ENCODE assay signal across 8 cellular contexts in the genomic region with DNA sequence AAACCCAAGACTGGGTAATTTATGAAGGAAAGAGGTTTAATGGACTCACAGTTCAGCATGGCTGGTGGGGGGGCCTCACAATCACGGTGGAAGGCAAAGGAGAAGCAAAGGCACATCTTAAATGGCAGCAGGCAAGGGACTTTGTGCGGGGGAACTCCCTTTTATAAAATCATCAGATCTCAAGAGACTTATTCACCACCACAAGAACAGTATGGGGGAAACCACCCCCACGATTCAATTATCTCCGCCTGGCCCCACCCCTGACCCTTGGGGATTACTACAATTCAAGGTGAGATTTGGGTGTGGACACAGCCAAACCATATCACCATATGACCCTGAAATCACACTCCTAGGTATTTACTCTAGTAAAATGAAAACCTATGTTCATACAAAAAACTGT. TPM values are rescaled to one million over a fixed set of nuclear protein-coding genes. Genes with fewer than 3 reads are reported as not detected.
DNase-seq lines count a peak whose midpoint lies in the region; ATAC-seq and TF ChIP-seq lines count a peak whose summit lies in the region.
"Not testable (repeated sequence)": the region's sequence is repeated elsewhere in the genome, so short reads cannot be mapped to it uniquely, and the experiment has no call there.

No MANE protein-coding gene starts in this region.

- H3K9ac ChIP-seq in mammary epithelial cell (ENCODE audit: insufficient read depth, low read length) = not testable (repeated sequence)

- not testable (repeated sequence) for H3K27me3 ChIP-seq in mammary epithelial cell (ENCODE audit: insufficient read depth, low read length); foreskin keratinocyte

- peak overlapping the region; percentile 40 for H3K4me2 ChIP-seq in mammary epithelial cell (ENCODE audit: insufficient read depth, low read depth, low read length)

- H3K4me1 ChIP-seq in mammary epithelial cell (ENCODE audit: insufficient read depth, low read length) = peaks cover 20% of the 10 kb centered on the region
- peaks cover 11% of the 10 kb centered on the region for H3K4me1 ChIP-seq in foreskin keratinocyte

- peaks cover 22% of the 10 kb centered on the region for H3K4me1 Mint-ChIP-seq in activated B cell treated with CpG ODN at 0.5 μM for 24 hours
- H3K4me1 Mint-ChIP-seq in activated CD8-positive, alpha-beta T cell treated with anti-CD3 and anti-CD28 coated beads, Interleukin-2, amount 10 ng/mL, durations not matched to agents 7 days and 5 days (ENCODE audit: low read depth) = peaks cover 29% of the 10 kb centered on the region
- peaks cover 47% of the 10 kb centered on the region for H3K4me1 Mint-ChIP-seq in activated naive CD4-positive, alpha-beta T cell treated with anti-CD3 and anti-CD28 coated beads, Interleukin-2, amount 10 ng/mL, durations not matched to agents 7 days and 5 days
- H3K4me1 Mint-ChIP-seq in stimulated activated naive CD8-positive, alpha-beta T cell treated with anti-CD3 and anti-CD28 coated beads, Interleukin-15, amount 100 ng/mL, for 72 hours = peaks cover 53% of the 10 kb centered on the region

- in situ Hi-C loops in mammary epithelial cell (cut with MboI; ENCODE audit: low sequenced_read_pairs in 2 of 2) = not testable (repeated sequence)

- not testable (repeated sequence) for H3K79me2 ChIP-seq in mammary epithelial cell (ENCODE audit: insufficient read depth, low read length)

- WGBS in mammary epithelial cell (ENCODE audit: low coverage, missing lambda C conversion rate) = 67% methylated on average over 3 of the region's 4 CpGs

- POLR2A ChIA-PET in activated B cell treated with CpG ODN at 0.5 μM for 24 hours (lab: Charles Lee) = not testable (repeated sequence)
- POLR2A ChIA-PET in activated CD8-positive, alpha-beta T cell treated with anti-CD3 and anti-CD28 coated beads, Interleukin-2, amount 10 ng/mL, durations not matched to agents 7 days and 5 days (lab: Charles Lee) = interaction anchor here (1.0 kb wide), 1 partner anchor 372 kb away, joined by 3 read pairs; no protein-coding TSS in a partner anchor

- peak overlapping the region; percentile 30 for H2AFZ ChIP-seq in mammary epithelial cell (ENCODE audit: low read depth, low read length)

- H3K9me3 Mint-ChIP-seq in activated B cell treated with CpG ODN at 0.5 μM for 24 hours; activated CD8-positive, alpha-beta T cell treated with anti-CD3 and anti-CD28 coated beads, Interleukin-2, amount 10 ng/mL, durations not matched to agents 7 days and 5 days (ENCODE audit: insufficient read depth); activated naive CD4-positive, alpha-beta T cell treated with anti-CD3 and anti-CD28 coated beads, Interleukin-2, amount 10 ng/mL, durations not matched to agents 7 days and 5 days; stimulated activated naive CD8-positive, alpha-beta T cell treated with anti-CD3 and anti-CD28 coated beads, Interleukin-15, amount 100 ng/mL, for 72 hours: not testable (repeated sequence)

- H3K36me3 Mint-ChIP-seq in activated B cell treated with CpG ODN at 0.5 μM for 24 hours (ENCODE audit: low read depth) = peaks cover 65% of the 10 kb centered on the region
- peaks cover 39% of the 10 kb centered on the region for H3K36me3 Mint-ChIP-seq in activated CD8-positive, alpha-beta T cell treated with anti-CD3 and anti-CD28 coated beads, Interleukin-2, amount 10 ng/mL, durations not matched to agents 7 days and 5 days (ENCODE audit: low read depth)
- peaks cover 47% of the 10 kb centered on the region for H3K36me3 Mint-ChIP-seq in activated naive CD4-positive, alpha-beta T cell treated with anti-CD3 and anti-CD28 coated beads, Interleukin-2, amount 10 ng/mL, durations not matched to agents 7 days and 5 days

- DNase-seq in GM12865 (ENCODE audit: low read depth) = peak; percentile 13
- not testable (repeated sequence) for DNase-seq in activated B cell treated with CpG ODN at 0.5 μM for 24 hours; activated CD8-positive, alpha-beta T cell treated with anti-CD3 and anti-CD28 coated beads, Interleukin-2, amount 10 ng/mL, durations not matched to agents 7 days and 5 days; activated naive CD4-positive, alpha-beta T cell treated with anti-CD3 and anti-CD28 coated beads, Interleukin-2, amount 10 ng/mL, durations not matched to agents 7 days and 5 days; foreskin keratinocyte
- DNase-seq in mammary epithelial cell = peak; percentile 7
- peak; percentile 6 to 19 for DNase-seq in stimulated activated naive CD8-positive, alpha-beta T cell treated with anti-CD3 and anti-CD28 coated beads, Interleukin-15, amount 100 ng/mL, for 72 hours

- CTCF ChIA-PET in activated B cell treated with CpG ODN at 0.5 μM for 24 hours (lab: Charles Lee); activated naive CD4-positive, alpha-beta T cell treated with anti-CD3 and anti-CD28 coated beads, Interleukin-2, amount 10 ng/mL, durations not matched to agents 7 days and 5 days (lab: Charles Lee): not testable (repeated sequence)
- CTCF ChIA-PET in activated CD8-positive, alpha-beta T cell treated with anti-CD3 and anti-CD28 coated beads, Interleukin-2, amount 10 ng/mL, durations not matched to agents 7 days and 5 days (lab: Charles Lee) = interaction anchor here (1.5 kb wide), 1 partner anchor 30 kb away, joined by 4 read pairs; the partner anchor contains the start of gene TARS3
- CTCF ChIA-PET in mammary epithelial cell (lab: Charles Lee; ENCODE audit: low non-redundant PET) = interaction anchor here (0.7 kb wide), 2 partner anchors 10 to 17 kb away, joined by 3 to 5 read pairs; no protein-coding TSS in a partner anchor

- not testable (repeated sequence) for H4K20me1 ChIP-seq in mammary epithelial cell (ENCODE audit: insufficient read depth, low read length)

- ATAC-seq in activated B cell treated with CpG ODN at 0.5 μM for 24 hours (ENCODE audit: low read depth) (peak; percentile 52), foreskin keratinocyte (peak; percentile 20)
- not testable (repeated sequence) for ATAC-seq in activated CD8-positive, alpha-beta T cell treated with anti-CD3 and anti-CD28 coated beads, Interleukin-2, amount 10 ng/mL, durations not matched to agents 7 days and 5 days
- peak; percentile 65 for ATAC-seq in stimulated activated naive CD8-positive, alpha-beta T cell treated with anti-CD3 and anti-CD28 coated beads, Interleukin-15, amount 100 ng/mL, for 72 hours

- not testable (repeated sequence) for H3K36me3 ChIP-seq in mammary epithelial cell (ENCODE audit: insufficient read depth, low read length)

- TF ChIP-seq CTCF in GM12865 (IDR thresholded peaks at IDR 0.05; ENCODE audit: insufficient read depth, low read depth, low read length, missing control alignments); activated B cell treated with CpG ODN at 0.5 μM for 24 hours (IDR thresholded peaks at IDR 0.05); mammary epithelial cell (conservative IDR thresholded peaks at IDR 0.05 in 1 of 2, IDR thresholded peaks at IDR 0.05 in 1 of 2; ENCODE audit: extremely low read depth in 1 of 2, insufficient read depth in 1 of 2, low read depth in 1 of 2, low read length in 2 of 2); foreskin keratinocyte (conservative IDR thresholded peaks at IDR 0.05): not testable (repeated sequence)

- not testable (repeated sequence) for BruUV-seq in mammary epithelial cell (replicated peaks; lab: Mats Ljungman, UMichigan)

- dilution Hi-C loops in mammary epithelial cell (cut with HindIII; ENCODE audit: low sequenced_read_pairs) = not testable (repeated sequence)

- H3K9me3 ChIP-seq in mammary epithelial cell (replicated peaks; ENCODE audit: insufficient read depth, low read length) = not testable (repeated sequence)

- intact Hi-C loops in activated B cell treated with CpG ODN at 0.5 μM for 24 hours (cut with micrococcal nuclease); mammary epithelial cell (cut with micrococcal nuclease): not testable (repeated sequence)

- H3K4me3 Mint-ChIP-seq in activated B cell treated with CpG ODN at 0.5 μM for 24 hours; activated CD8-positive, alpha-beta T cell treated with anti-CD3 and anti-CD28 coated beads, Interleukin-2, amount 10 ng/mL, durations not matched to agents 7 days and 5 days; activated naive CD4-positive, alpha-beta T cell treated with anti-CD3 and anti-CD28 coated beads, Interleukin-2, amount 10 ng/mL, durations not matched to agents 7 days and 5 days: not testable (repeated sequence)
- peak overlapping the region; percentile 45 to 55 for H3K4me3 Mint-ChIP-seq in stimulated activated naive CD8-positive, alpha-beta T cell treated with anti-CD3 and anti-CD28 coated beads, Interleukin-15, amount 100 ng/mL, for 72 hours

- not testable (repeated sequence) for H3K27ac Mint-ChIP-seq in activated B cell treated with CpG ODN at 0.5 μM for 24 hours
- peak overlapping the region; percentile 50 for H3K27ac Mint-ChIP-seq in activated CD8-positive, alpha-beta T cell treated with anti-CD3 and anti-CD28 coated beads, Interleukin-2, amount 10 ng/mL, durations not matched to agents 7 days and 5 days
- H3K27ac Mint-ChIP-seq in activated naive CD4-positive, alpha-beta T cell treated with anti-CD3 and anti-CD28 coated beads, Interleukin-2, amount 10 ng/mL, durations not matched to agents 7 days and 5 days = peak overlapping the region; percentile 57
- H3K27ac Mint-ChIP-seq in stimulated activated naive CD8-positive, alpha-beta T cell treated with anti-CD3 and anti-CD28 coated beads, Interleukin-15, amount 100 ng/mL, for 72 hours = peak overlapping the region; percentile 85 to 96

- peak overlapping the region; percentile 50 for H3K27ac ChIP-seq in mammary epithelial cell (ENCODE audit: insufficient read depth, low read depth, low read length)
- peak overlapping the region; percentile 81 for H3K27ac ChIP-seq in foreskin keratinocyte
- H3K27ac ChIP-seq in skin epidermis = peak overlapping the region in 11 of 21 experiments; percentile 16 to 67 (median 38)

- not testable (repeated sequence) for H3K27me3 Mint-ChIP-seq in activated B cell treated with CpG ODN at 0.5 μM for 24 hours; activated CD8-positive, alpha-beta T cell treated with anti-CD3 and anti-CD28 coated beads, Interleukin-2, amount 10 ng/mL, durations not matched to agents 7 days and 5 days (ENCODE audit: low read depth); activated naive CD4-positive, alpha-beta T cell treated with anti-CD3 and anti-CD28 coated beads, Interleukin-2, amount 10 ng/mL, durations not matched to agents 7 days and 5 days; stimulated activated naive CD8-positive, alpha-beta T cell treated with anti-CD3 and anti-CD28 coated beads, Interleukin-15, amount 100 ng/mL, for 72 hours

- H3K4me3 ChIP-seq in GM12865 (ENCODE audit: low read depth, low read length); mammary epithelial cell (replicated peaks in 1 of 3; ENCODE audit: insufficient read depth in 1 of 3, low read depth in 2 of 3, low read length in 3 of 3); skin epidermis: not testable (repeated sequence)

RNA-seq across cellular contexts. Expression of gene TARS3, which starts 31.1 kb away (rescaled TPM):
- total RNA-seq in activated B cell treated with CpG ODN at 0.5 μM for 24 hours = 12.0 and 13.0 TPM in 2 replicates
- total RNA-seq in activated CD8-positive, alpha-beta T cell treated with anti-CD3 and anti-CD28 coated beads, Interleukin-2, amount 10 ng/mL, durations not matched to agents 7 days and 5 days = 1 to 10 TPM; 7.6 TPM
- total RNA-seq in mammary epithelial cell = 10 to 100 TPM in 1 of 2 donors, 1 to 10 TPM in 1; 9.4 to 10.2 TPM
- polyA plus RNA-seq in mammary epithelial cell = 1.8 TPM
- polyA minus RNA-seq in mammary epithelial cell = 31.2 TPM
- 6.8 and 8.0 TPM in 2 replicates for total RNA-seq in foreskin keratinocyte
- 3.2 and 4.5 TPM in 2 replicates for polyA plus RNA-seq in foreskin keratinocyte

RNA-seq across cellular contexts. Expression of gene TM2D3, which starts 41.0 kb away (rescaled TPM):
- total RNA-seq in activated B cell treated with CpG ODN at 0.5 μM for 24 hours (45.8 and 49.9 TPM in 2 replicates), mammary epithelial cell (10 to 100 TPM; 27.7 to 36.0 TPM), foreskin keratinocyte (36.4 and 39.5 TPM in 2 replicates)
- total RNA-seq in activated CD8-positive, alpha-beta T cell treated with anti-CD3 and anti-CD28 coated beads, Interleukin-2, amount 10 ng/mL, durations not matched to agents 7 days and 5 days = 10 to 100 TPM; 36.8 to 38.8 TPM
- polyA plus RNA-seq in mammary epithelial cell (36.2 TPM), foreskin keratinocyte (36.8 and 37.5 TPM in 2 replicates)
- 53.7 TPM for polyA minus RNA-seq in mammary epithelial cell
